In the genomic region with DNA sequence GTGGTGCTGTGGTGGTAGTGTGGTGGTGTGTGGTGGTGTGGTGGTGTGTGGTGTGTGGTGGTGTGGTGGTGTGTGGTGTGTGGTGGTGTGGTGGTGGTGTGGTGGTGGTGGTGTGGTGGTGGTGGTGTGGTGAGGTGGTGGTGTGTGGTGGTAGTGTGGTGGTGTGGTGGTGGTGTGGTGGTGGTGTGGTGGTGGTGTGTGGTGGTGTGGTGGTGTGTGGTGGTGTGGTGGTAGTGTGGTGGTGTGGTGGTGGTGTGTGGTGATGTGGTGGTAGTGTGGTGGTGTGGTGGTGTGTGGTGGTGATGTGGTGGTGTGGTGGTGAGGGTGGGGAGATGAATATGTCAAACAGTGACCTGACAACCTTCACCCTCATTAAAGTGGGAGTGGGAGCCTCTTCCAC, we compare ENCODE assay signal across 1 cellular context.
TF ChIP-seq lines count a peak whose summit lies in the region.

No MANE protein-coding gene starts in this region.

TF ChIP-seq in H1, 55 proteins besides CTCF, POLR2A, EP300 and RAD21 (continued from another document):
- TF ChIP-seq YY1 (IDR thresholded peaks at IDR 0.05; ENCODE audit: low read depth, low read length), result no peak
- TF ChIP-seq NRF1 (IDR thresholded peaks at IDR 0.05; ENCODE audit: low read depth, low read length), result no peak
- no peak for TF ChIP-seq RXRA (IDR thresholded peaks at IDR 0.05; ENCODE audit: insufficient read depth, low read depth, low read length)
- TF ChIP-seq, protein P1, sequence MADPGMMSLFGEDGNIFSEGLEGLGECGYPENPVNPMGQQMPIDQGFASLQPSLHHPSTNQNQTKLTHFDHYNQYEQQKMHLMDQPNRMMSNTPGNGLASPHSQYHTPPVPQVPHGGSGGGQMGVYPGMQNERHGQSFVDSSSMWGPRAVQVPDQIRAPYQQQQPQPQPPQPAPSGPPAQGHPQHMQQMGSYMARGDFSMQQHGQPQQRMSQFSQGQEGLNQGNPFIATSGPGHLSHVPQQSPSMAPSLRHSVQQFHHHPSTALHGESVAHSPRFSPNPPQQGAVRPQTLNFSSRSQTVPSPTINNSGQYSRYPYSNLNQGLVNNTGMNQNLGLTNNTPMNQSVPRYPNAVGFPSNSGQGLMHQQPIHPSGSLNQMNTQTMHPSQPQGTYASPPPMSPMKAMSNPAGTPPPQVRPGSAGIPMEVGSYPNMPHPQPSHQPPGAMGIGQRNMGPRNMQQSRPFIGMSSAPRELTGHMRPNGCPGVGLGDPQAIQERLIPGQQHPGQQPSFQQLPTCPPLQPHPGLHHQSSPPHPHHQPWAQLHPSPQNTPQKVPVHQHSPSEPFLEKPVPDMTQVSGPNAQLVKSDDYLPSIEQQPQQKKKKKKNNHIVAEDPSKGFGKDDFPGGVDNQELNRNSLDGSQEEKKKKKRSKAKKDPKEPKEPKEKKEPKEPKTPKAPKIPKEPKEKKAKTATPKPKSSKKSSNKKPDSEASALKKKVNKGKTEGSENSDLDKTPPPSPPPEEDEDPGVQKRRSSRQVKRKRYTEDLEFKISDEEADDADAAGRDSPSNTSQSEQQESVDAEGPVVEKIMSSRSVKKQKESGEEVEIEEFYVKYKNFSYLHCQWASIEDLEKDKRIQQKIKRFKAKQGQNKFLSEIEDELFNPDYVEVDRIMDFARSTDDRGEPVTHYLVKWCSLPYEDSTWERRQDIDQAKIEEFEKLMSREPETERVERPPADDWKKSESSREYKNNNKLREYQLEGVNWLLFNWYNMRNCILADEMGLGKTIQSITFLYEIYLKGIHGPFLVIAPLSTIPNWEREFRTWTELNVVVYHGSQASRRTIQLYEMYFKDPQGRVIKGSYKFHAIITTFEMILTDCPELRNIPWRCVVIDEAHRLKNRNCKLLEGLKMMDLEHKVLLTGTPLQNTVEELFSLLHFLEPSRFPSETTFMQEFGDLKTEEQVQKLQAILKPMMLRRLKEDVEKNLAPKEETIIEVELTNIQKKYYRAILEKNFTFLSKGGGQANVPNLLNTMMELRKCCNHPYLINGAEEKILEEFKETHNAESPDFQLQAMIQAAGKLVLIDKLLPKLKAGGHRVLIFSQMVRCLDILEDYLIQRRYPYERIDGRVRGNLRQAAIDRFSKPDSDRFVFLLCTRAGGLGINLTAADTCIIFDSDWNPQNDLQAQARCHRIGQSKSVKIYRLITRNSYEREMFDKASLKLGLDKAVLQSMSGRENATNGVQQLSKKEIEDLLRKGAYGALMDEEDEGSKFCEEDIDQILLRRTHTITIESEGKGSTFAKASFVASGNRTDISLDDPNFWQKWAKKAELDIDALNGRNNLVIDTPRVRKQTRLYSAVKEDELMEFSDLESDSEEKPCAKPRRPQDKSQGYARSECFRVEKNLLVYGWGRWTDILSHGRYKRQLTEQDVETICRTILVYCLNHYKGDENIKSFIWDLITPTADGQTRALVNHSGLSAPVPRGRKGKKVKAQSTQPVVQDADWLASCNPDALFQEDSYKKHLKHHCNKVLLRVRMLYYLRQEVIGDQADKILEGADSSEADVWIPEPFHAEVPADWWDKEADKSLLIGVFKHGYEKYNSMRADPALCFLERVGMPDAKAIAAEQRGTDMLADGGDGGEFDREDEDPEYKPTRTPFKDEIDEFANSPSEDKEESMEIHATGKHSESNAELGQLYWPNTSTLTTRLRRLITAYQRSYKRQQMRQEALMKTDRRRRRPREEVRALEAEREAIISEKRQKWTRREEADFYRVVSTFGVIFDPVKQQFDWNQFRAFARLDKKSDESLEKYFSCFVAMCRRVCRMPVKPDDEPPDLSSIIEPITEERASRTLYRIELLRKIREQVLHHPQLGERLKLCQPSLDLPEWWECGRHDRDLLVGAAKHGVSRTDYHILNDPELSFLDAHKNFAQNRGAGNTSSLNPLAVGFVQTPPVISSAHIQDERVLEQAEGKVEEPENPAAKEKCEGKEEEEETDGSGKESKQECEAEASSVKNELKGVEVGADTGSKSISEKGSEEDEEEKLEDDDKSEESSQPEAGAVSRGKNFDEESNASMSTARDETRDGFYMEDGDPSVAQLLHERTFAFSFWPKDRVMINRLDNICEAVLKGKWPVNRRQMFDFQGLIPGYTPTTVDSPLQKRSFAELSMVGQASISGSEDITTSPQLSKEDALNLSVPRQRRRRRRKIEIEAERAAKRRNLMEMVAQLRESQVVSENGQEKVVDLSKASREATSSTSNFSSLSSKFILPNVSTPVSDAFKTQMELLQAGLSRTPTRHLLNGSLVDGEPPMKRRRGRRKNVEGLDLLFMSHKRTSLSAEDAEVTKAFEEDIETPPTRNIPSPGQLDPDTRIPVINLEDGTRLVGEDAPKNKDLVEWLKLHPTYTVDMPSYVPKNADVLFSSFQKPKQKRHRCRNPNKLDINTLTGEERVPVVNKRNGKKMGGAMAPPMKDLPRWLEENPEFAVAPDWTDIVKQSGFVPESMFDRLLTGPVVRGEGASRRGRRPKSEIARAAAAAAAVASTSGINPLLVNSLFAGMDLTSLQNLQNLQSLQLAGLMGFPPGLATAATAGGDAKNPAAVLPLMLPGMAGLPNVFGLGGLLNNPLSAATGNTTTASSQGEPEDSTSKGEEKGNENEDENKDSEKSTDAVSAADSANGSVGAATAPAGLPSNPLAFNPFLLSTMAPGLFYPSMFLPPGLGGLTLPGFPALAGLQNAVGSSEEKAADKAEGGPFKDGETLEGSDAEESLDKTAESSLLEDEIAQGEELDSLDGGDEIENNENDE (IDR thresholded peaks at IDR 0.05; ENCODE audit: insufficient replicate concordance, low read length), result no peak
- no peak for TF ChIP-seq SP4 (IDR thresholded peaks at IDR 0.05; ENCODE audit: low read length)
- TF ChIP-seq POU5F1 (IDR thresholded peaks at IDR 0.05; ENCODE audit: low read depth, low read length), result no peak
